ENCODE assay signal across 31 cellular contexts in the genomic region with DNA sequence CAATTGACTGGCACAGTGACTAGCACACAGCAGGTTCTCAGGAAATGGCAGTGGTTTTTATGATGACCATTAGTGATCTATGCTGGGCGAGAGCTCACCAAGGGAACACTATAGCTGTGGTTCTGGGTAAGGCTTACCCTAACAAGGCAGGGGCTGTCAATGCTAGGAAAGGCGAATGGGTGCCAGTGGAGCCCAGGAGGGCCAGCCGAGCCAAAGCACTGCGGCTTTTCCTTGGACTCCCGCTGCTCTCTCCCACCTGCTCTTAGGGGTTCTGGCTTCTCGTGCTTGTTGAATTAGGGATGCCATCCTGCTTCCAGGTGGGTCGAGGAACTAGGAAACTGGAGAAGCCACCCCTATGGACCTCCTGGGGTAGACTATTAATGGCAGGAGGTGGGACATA. TPM values are rescaled to one million over a fixed set of nuclear protein-coding genes. Genes with fewer than 3 reads are reported as not detected.
A peak's percentile ranks its signal among the peaks of the same experiment; 100 is the strongest.
DNase-seq lines count a peak whose midpoint lies in the region; ATAC-seq and TF ChIP-seq lines count a peak whose summit lies in the region.
"Had no signal": no experiment of that assay in that cellular context is flagged by ENCODE, and none has a peak within 500 bp of the region (broad histone marks: within the 10 kb centered on the region; RNA-seq: fewer than 3 reads in every experiment).

No MANE protein-coding gene starts in this region.

- H3K36me3 ChIP-seq in SJCRH30: peaks cover 83% of the 10 kb centered on the region
- peaks cover 86% of the 10 kb centered on the region for H3K36me3 ChIP-seq in osteoblast (ENCODE audit: insufficient read depth, low read length)
- peaks cover 73% of the 10 kb centered on the region for H3K36me3 ChIP-seq in suprapubic skin

- peaks cover 68% of the 10 kb centered on the region for H4K20me1 ChIP-seq in osteoblast (ENCODE audit: insufficient read depth, low read length)

- no peaks in the 10 kb centered on the region for H3K27me3 ChIP-seq in SJCRH30
- no peaks in the 10 kb centered on the region for H3K27me3 ChIP-seq in osteoblast (ENCODE audit: insufficient read depth, low read length)
- no peaks in the 10 kb centered on the region for H3K27me3 ChIP-seq in suprapubic skin
- H3K27me3 ChIP-seq: BLaER1 treated with 17β-estradiol and CSF1 and Interleukin-3, amounts not matched to agents 10 nM and 100 nM had no signal

- DNase-seq in SJCRH30 (no peak), epithelial cell of prostate (ENCODE audit: low read depth, low spot score) (no peak), osteoblast (ENCODE audit: insufficient read length, low spot score, missing footprints) (peak; percentile 18), suprapubic skin (ENCODE audit: low spot score in 2 of 2) (peak; percentile 40 to 55), NCI-H1105 treated with DMSO at 0.1 percent for 48 hours (lab: John Stamatoyannopoulos, UW) (no peak), NCI-H510A treated with DMSO at 0.1 percent for 48 hours (lab: John Stamatoyannopoulos, UW) (no peak)
- DNase-seq: activated CD4-positive, alpha-beta T cell treated with anti-CD3 and anti-CD28 coated beads, Interleukin-2, amount 50 U/mL, for 4 hours; activated CD8-positive, alpha-beta memory T cell treated with anti-CD3 and anti-CD28 coated beads, Interleukin-2, amount 10 ng/mL, durations not matched to agents 7 days and 5 days; activated naive CD4-positive, alpha-beta T cell treated with anti-CD3 and anti-CD28 coated beads for 36 hours; activated T-cell treated with anti-CD3 and anti-CD28 coated beads, Interleukin-2, amount 50 U/mL, for 4 hours; amygdala; effector CD4-positive, alpha-beta T cell; erythroblast; islet precursor cell; natural killer cell; NCI-H1092 treated with DMSO at 0.1 percent for 48 hours; NCI-H1930; NCI-H524 treated with DMSO at 0.1 percent for 48 hours; PC-3; SHP77; stimulated activated CD4-positive, alpha-beta T cell treated with anti-CD3 and anti-CD28 coated beads, Interleukin-1b, Interleukin-23, amount 100 ng/mL, for 48 hours; T-helper 2 cell had no signal

- H3K4me1 ChIP-seq in SJCRH30 (peaks cover 41% of the 10 kb centered on the region), osteoblast (ENCODE audit: insufficient read depth, low read length) (peaks cover 64% of the 10 kb centered on the region), suprapubic skin (peaks cover 53% of the 10 kb centered on the region)

- no peak for ATAC-seq in HG02571 (IDR thresholded peaks at IDR 0.05; ENCODE audit: unreplicated experiment)
- ATAC-seq: activated CD4-positive, CD25-positive, alpha-beta regulatory T cell treated with anti-CD3 and anti-CD28 coated beads, Interleukin-2, amount 50 U/mL, for 24 hours; activated CD8-positive, alpha-beta memory T cell treated with anti-CD3 and anti-CD28 coated beads, Interleukin-2, amount 10 ng/mL, durations not matched to agents 7 days and 5 days; activated T-cell treated with anti-CD3 and anti-CD28 coated beads, Interleukin-2, amount 50 U/mL, for 4 hours; natural killer cell; PC-3 had no signal

- H3K9me3 ChIP-seq in SJCRH30 (replicated peaks) (no peaks in the 10 kb centered on the region), osteoblast (ENCODE audit: low read depth, low read length) (no peaks in the 10 kb centered on the region), suprapubic skin (no peaks in the 10 kb centered on the region)
- H3K9me3 ChIP-seq: BLaER1 treated with 17β-estradiol and CSF1 and Interleukin-3, amounts not matched to agents 10 nM and 100 nM had no signal

- TF ChIP-seq EP300 in suprapubic skin (IDR thresholded peaks at IDR 0.05): no peak

- peaks cover 77% of the 10 kb centered on the region for H3K79me2 ChIP-seq in osteoblast (ENCODE audit: insufficient read depth, low read length)

- TF ChIP-seq POLR2A in suprapubic skin (IDR thresholded peaks at IDR 0.05): no peak

- no peak overlapping the region for H3K4me2 ChIP-seq in osteoblast (ENCODE audit: insufficient read depth, low read length)

- no peak for TF ChIP-seq CTCF in osteoblast (IDR thresholded peaks at IDR 0.05; ENCODE audit: extremely low read depth, low read depth, low read length)
- no peak for TF ChIP-seq CTCF in suprapubic skin (IDR thresholded peaks at IDR 0.05)

- H3K27ac ChIP-seq in SJCRH30 (peak overlapping the region; percentile 80), epithelial cell of prostate (peak overlapping the region; percentile 60), osteoblast (ENCODE audit: low read depth, low read length) (peak overlapping the region; percentile 89), suprapubic skin (no peak overlapping the region)

- no peak overlapping the region for H2AFZ ChIP-seq in osteoblast (ENCODE audit: low read length)

- H3K4me3 ChIP-seq in SJCRH30 (no peak overlapping the region), osteoblast (ENCODE audit: insufficient read depth, low read length) (no peak overlapping the region), suprapubic skin (no peak overlapping the region)
- H3K4me3 ChIP-seq: BLaER1 treated with 17β-estradiol and CSF1 and Interleukin-3, amounts not matched to agents 10 nM and 100 nM; skin epidermis had no signal

- 86% methylated on average over 7 of the region's 7 CpGs for WGBS in suprapubic skin

RNA-seq across cellular contexts. Expression of gene A3GALT2, which starts 10.0 kb away (rescaled TPM):
- total RNA-seq in SJCRH30 (2014; rRNA removed; shearing (Covaris generic)): not detected in 2 replicates
- total RNA-seq in osteoblast (under 0.01 TPM in 1 of 2 replicates, not detected in the other), suprapubic skin (not detected)
- total RNA-seq: activated CD8-positive, alpha-beta memory T cell treated with anti-CD3 and anti-CD28 coated beads, Interleukin-2, amount 10 ng/mL, durations not matched to agents 7 days and 5 days; activated naive CD4-positive, alpha-beta T cell treated with anti-CD3 and anti-CD28 coated beads for 36 hours; fibroblast of villous mesenchyme; H1; lower leg skin; mononuclear cell; natural killer cell; omental fat pad; PC-3 had no signal

Comparison
In these comparisons a context has a peak if more than half of its experiments do, and no peak if none do; other contexts are left out.
1. DNase-seq: peak in osteoblast (single experiment) and suprapubic skin (2 of 2); none in SJCRH30 (0 of 2), epithelial cell of prostate (single experiment), NCI-H1105 treated with DMSO at 0.1 percent for 48 hours (single experiment) and NCI-H510A treated with DMSO at 0.1 percent for 48 hours (single experiment).